In the genomic region with DNA sequence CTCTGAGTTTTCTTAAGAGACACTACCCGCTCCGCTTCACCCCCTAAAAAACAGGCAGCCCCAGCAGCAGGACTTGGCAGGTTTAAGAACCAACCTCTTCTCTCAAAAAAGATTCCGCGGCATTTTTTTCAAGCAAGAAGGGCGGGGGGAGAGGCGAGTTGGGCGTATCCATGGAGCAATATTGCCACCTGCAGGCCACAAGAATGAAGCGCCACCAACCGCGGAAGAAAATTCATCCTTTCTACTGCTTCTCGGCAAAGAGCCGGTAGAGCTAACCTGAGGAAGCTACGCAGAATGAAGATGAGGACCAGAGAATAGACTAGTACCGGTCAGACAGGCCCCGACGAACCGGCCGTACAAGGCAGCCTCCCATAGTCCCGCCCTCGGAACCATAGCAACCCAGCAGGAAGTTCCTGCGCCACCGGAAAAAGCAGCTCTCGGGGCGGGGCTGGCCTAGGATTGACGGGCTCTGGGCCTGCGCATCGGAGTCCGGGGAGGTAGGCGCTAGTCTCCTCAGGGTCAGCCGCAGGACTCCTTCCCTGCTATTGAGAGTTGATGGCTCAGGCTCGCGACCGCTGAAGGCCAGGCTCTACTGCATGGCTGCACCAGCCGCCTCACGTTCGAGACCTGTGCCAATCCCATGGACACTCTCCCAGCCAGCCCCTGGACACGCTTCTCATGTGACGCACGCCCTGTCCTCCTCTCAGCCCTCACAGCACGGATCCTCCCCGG, we compare ENCODE assay signal across 8 cellular contexts.
DNase-seq lines count a peak whose midpoint lies in the region; FAIRE-seq and TF ChIP-seq lines count a peak whose summit lies in the region.

No MANE protein-coding gene starts in this region.

- DNase-seq in G401 (ENCODE audit: low spot score) (peak; percentile 92), H54 (ENCODE audit: insufficient read length, low spot score) (peak; percentile 8), LNCaP clone FGC (ENCODE audit: low read depth) (peak; percentile 63), RPMI8226 (peak; percentile 84), fibroblast of pulmonary artery (ENCODE audit: low read depth) (peak; percentile 89), nephron progenitor cell (peak; percentile 83)
- DNase-seq in activated effector memory CD4-positive, alpha-beta T cell treated with Interleukin-2 at 50 U/mL for 16 hours = peak; percentile 80

- peaks cover 9% of the 10 kb centered on the region for H3K27me3 Mint-ChIP-seq in nephron progenitor cell (ENCODE audit: low read depth, poor library complexity)
- H3K27me3 Mint-ChIP-seq in stimulated activated naive CD8-positive, alpha-beta T cell treated with anti-CD3 and anti-CD28 coated beads, Interleukin-15, Interleukin-2, amounts not matched to agents 100 ng/mL and 50 ng/mL, for 24 hours = peaks cover 4% of the 10 kb centered on the region

- no peaks in the 10 kb centered on the region for H3K36me3 Mint-ChIP-seq in nephron progenitor cell (ENCODE audit: low read depth)
- H3K36me3 Mint-ChIP-seq in stimulated activated naive CD8-positive, alpha-beta T cell treated with anti-CD3 and anti-CD28 coated beads, Interleukin-15, Interleukin-2, amounts not matched to agents 100 ng/mL and 50 ng/mL, for 24 hours (ENCODE audit: low read depth) = no peaks in the 10 kb centered on the region

- TF ChIP-seq CTCF in LNCaP clone FGC (IDR thresholded peaks at IDR 0.05; ENCODE audit: control insufficient read depth, extremely low read depth, insufficient read depth) (peak; percentile 55), fibroblast of pulmonary artery (IDR thresholded peaks at IDR 0.05; ENCODE audit: low read length, missing control alignments) (peak; percentile 60), nephron progenitor cell (IDR thresholded peaks at IDR 0.05) (peak; percentile 83)

- in situ Hi-C loops in G401 (cut with HindIII; ENCODE audit: low sequenced_read_pairs) = no loop called here

- no peak for FAIRE-seq in H54 (lab: Jason Lieb, UNC)

- H3K9me3 Mint-ChIP-seq in nephron progenitor cell = peaks cover 5% of the 10 kb centered on the region
- H3K9me3 Mint-ChIP-seq in stimulated activated naive CD8-positive, alpha-beta T cell treated with anti-CD3 and anti-CD28 coated beads, Interleukin-15, Interleukin-2, amounts not matched to agents 100 ng/mL and 50 ng/mL, for 24 hours = no peaks in the 10 kb centered on the region

- peak; percentile 60 for TF ChIP-seq POLR2A in H54 (IDR thresholded peaks at IDR 0.05; ENCODE audit: low read depth, low read length)

- peak overlapping the region; percentile 96 for H3K4me3 Mint-ChIP-seq in nephron progenitor cell
- peak overlapping the region; percentile 88 for H3K4me3 Mint-ChIP-seq in stimulated activated naive CD8-positive, alpha-beta T cell treated with anti-CD3 and anti-CD28 coated beads, Interleukin-15, Interleukin-2, amounts not matched to agents 100 ng/mL and 50 ng/mL, for 24 hours

- peak overlapping the region; percentile 100 for H3K27ac Mint-ChIP-seq in nephron progenitor cell
- H3K27ac Mint-ChIP-seq in stimulated activated naive CD8-positive, alpha-beta T cell treated with anti-CD3 and anti-CD28 coated beads, Interleukin-15, Interleukin-2, amounts not matched to agents 100 ng/mL and 50 ng/mL, for 24 hours = peak overlapping the region; percentile 96

- H3K4me3 ChIP-seq in LNCaP clone FGC (ENCODE audit: low read depth, low read length) (peak overlapping the region; percentile 57), fibroblast of pulmonary artery (replicated peaks; ENCODE audit: low read depth, low read length) (peak overlapping the region; percentile 72)

- H3K4me1 Mint-ChIP-seq in nephron progenitor cell = peaks cover 30% of the 10 kb centered on the region
- peaks cover 14% of the 10 kb centered on the region for H3K4me1 Mint-ChIP-seq in stimulated activated naive CD8-positive, alpha-beta T cell treated with anti-CD3 and anti-CD28 coated beads, Interleukin-15, Interleukin-2, amounts not matched to agents 100 ng/mL and 50 ng/mL, for 24 hours (ENCODE audit: low read depth)

Comparison
In these comparisons a context has a peak if more than half of its experiments do, and no peak if none do; other contexts are left out.
1. Peak in every context shown above with its lines: DNase-seq and H3K4me3 ChIP-seq.
2. DNase-seq: peak in every context shown above with its lines; median percentile 92 in G401; 89 in fibroblast of pulmonary artery; 84 in RPMI8226; 83 in nephron progenitor cell; 80 in activated effector memory CD4-positive, alpha-beta T cell treated with Interleukin-2 at 50 U/mL for 16 hours; 63 in LNCaP clone FGC; 8 in H54.